In genomic region chr5:42951169-42951846, GRCh38 we compare ENCODE assay signal across 8 cellular contexts.
DNase-seq lines count a peak whose midpoint lies in the region; ATAC-seq and TF ChIP-seq lines count a peak whose summit lies in the region.

No MANE protein-coding gene starts in this region.

- peaks cover 0 to 1% of the 10 kb centered on the region in 2 donors for H3K9me3 Mint-ChIP-seq in activated T-cell treated with anti-CD3 and anti-CD28 coated beads, Interleukin-2, amount 50 U/mL, for 72 hours

- DNase-seq in NOMO-1 treated with dmso at 0.1 percent for 144 hours (lab: John Stamatoyannopoulos, UW; ENCODE audit: unreplicated experiment) (peak; percentile 40), foreskin fibroblast (peak in 1 of 2 donors; percentile 60), HCEC 1CT (no peak), GM03348 (ENCODE audit: low spot score) (no peak)
- peak; percentile 80 to 85 for DNase-seq in activated T-cell treated with anti-CD3 and anti-CD28 coated beads, Interleukin-2, amount 50 U/mL, for 72 hours
- DNase-seq in stimulated activated CD4-positive, alpha-beta T cell treated with anti-CD3 and anti-CD28 coated beads, Interleukin-12 subunit alpha, Interleukin-12 subunit beta, amount 100 ng/mL, for 24 hours (ENCODE audit: low read depth in 2 of 2): peak; percentile 53 to 54

- no peaks in the 10 kb centered on the region for H3K27me3 Mint-ChIP-seq in activated T-cell treated with anti-CD3 and anti-CD28 coated beads, Interleukin-2, amount 50 U/mL, for 72 hours (ENCODE audit: low read depth)

- peak; percentile 22 for ATAC-seq in GM18520 (IDR thresholded peaks at IDR 0.05; ENCODE audit: unreplicated experiment)
- peak; percentile 33 for ATAC-seq in HG02970 (IDR thresholded peaks at IDR 0.05; ENCODE audit: low FRiP score, unreplicated experiment)
- ATAC-seq in activated T-cell treated with anti-CD3 and anti-CD28 coated beads, Interleukin-2, amount 50 U/mL, for 72 hours (replicated peaks in 1 of 2): peak; percentile 54 to 63

- H3K4me3 ChIP-seq in foreskin fibroblast (ENCODE audit: low read depth in 1 of 2, low read length in 2 of 2): peak overlapping the region; percentile 47 to 66

- TF ChIP-seq CTCF in foreskin fibroblast (IDR thresholded peaks at IDR 0.05; ENCODE audit: low read depth, low read length): no peak

- H3K4me1 Mint-ChIP-seq in activated T-cell treated with anti-CD3 and anti-CD28 coated beads, Interleukin-2, amount 50 U/mL, for 72 hours (ENCODE audit: low read depth): peaks cover 38% of the 10 kb centered on the region

- peak overlapping the region; percentile 95 to 97 for H3K4me3 Mint-ChIP-seq in activated T-cell treated with anti-CD3 and anti-CD28 coated beads, Interleukin-2, amount 50 U/mL, for 72 hours

- H3K36me3 Mint-ChIP-seq in activated T-cell treated with anti-CD3 and anti-CD28 coated beads, Interleukin-2, amount 50 U/mL, for 72 hours (ENCODE audit: insufficient read depth in 2 of 2): peaks cover 7 to 8% of the 10 kb centered on the region in 2 donors

- H3K27ac Mint-ChIP-seq in activated T-cell treated with anti-CD3 and anti-CD28 coated beads, Interleukin-2, amount 50 U/mL, for 72 hours: peak overlapping the region; percentile 98

Comparison
In these comparisons a context has a peak if more than half of its experiments do, and no peak if none do; other contexts are left out.
1. DNase-seq: peak in NOMO-1 treated with dmso at 0.1 percent for 144 hours (single experiment), activated T-cell treated with anti-CD3 and anti-CD28 coated beads, Interleukin-2, amount 50 U/mL, for 72 hours (2 of 2) and stimulated activated CD4-positive, alpha-beta T cell treated with anti-CD3 and anti-CD28 coated beads, Interleukin-12 subunit alpha, Interleukin-12 subunit beta, amount 100 ng/mL, for 24 hours (2 of 2); none in HCEC 1CT (single experiment) and GM03348 (single experiment).
2. Peak in every context shown above with its lines, with median percentiles within 50 percentile points of each other: ATAC-seq.